In genomic region chr22:22105364-22105763, GRCh38 we compare ENCODE assay signal across 27 cellular contexts.
"Had no signal": no experiment of that assay in that cellular context is flagged by ENCODE, and none has a peak within 500 bp of the region (broad histone marks: within the 10 kb centered on the region; RNA-seq: fewer than 3 reads in every experiment).

No MANE protein-coding gene starts in this region.

- DNase-seq: stimulated activated CD4-positive, alpha-beta T cell treated with anti-CD3 and anti-CD28 coated beads, Interleukin-2, amount 100 ng/mL, for 48 hours; stimulated activated CD4-positive, alpha-beta T cell treated with anti-CD3 and anti-CD28 coated beads, Interleukin-4, amount 100 ng/mL, for 1 hour; stimulated activated CD4-positive, alpha-beta T cell treated with anti-CD3 and anti-CD28 coated beads, Interleukin-4, amount 100 ng/mL, for 24 hours; stimulated activated CD4-positive, alpha-beta T cell treated with anti-CD3 and anti-CD28 coated beads, Interleukin-4, amount 100 ng/mL, for 4 hours; stimulated activated CD8-positive, alpha-beta memory T cell treated with anti-CD3 and anti-CD28 coated beads, Interleukin-4, amount 100 ng/mL, for 48 hours; stimulated activated naive B cell treated with anti-CD40 and anti-IgM and Interleukin-4, amounts not matched to agents 10 μg/mL and 1 μg/mL and 100 μg/mL, for 72 hours; stimulated activated naive CD4-positive, alpha-beta T cell; stimulated activated naive CD4-positive, alpha-beta T cell treated with Interleukin-2 at 50 U/mL for 16 hours; stimulated activated naive CD8-positive, alpha-beta T cell treated with anti-CD3 and anti-CD28 coated beads, Interleukin-15, amount 100 ng/mL, for 72 hours; stimulated activated naive CD8-positive, alpha-beta T cell treated with anti-CD3 and anti-CD28 coated beads, Interleukin-15, Interleukin-2, amounts not matched to agents 100 U/mL and 50 U/mL, for 24 hours; stomach; substantia nigra; testis; thyroid gland; tibial artery; transverse colon; trophoblast cell; upper lobe of left lung; upper lobe of right lung; uterus had no signal

- H3K27ac ChIP-seq: stomach, suprapubic skin, testis, thoracic aorta, thyroid gland, tibial artery, tibial nerve, transverse colon, upper lobe of left lung, upper lobe of right lung, uterus, vagina had no signal

- H3K36me3 ChIP-seq: stomach, suprapubic skin, thoracic aorta, thyroid gland, tibial artery, tibial nerve, transverse colon, upper lobe of left lung, upper lobe of right lung, uterus, vagina had no signal

- FAIRE-seq: urothelium cell line had no signal

- ATAC-seq: stimulated activated effector memory CD8-positive, alpha-beta T cell treated with anti-CD3 and anti-CD28 coated beads, Interleukin-12 subunit alpha, Interleukin-12 subunit beta, amount 100 ng/mL, for 72 hours; stimulated activated memory B cell treated with anti-CD40 and anti-IgM and Interleukin-4, amounts not matched to agents 10 μg/mL and 1 μg/mL and 100 μg/mL, for 72 hours; stimulated activated naive B cell treated with anti-CD40 and anti-IgM and Interleukin-4, amounts not matched to agents 10 μg/mL and 1 μg/mL and 100 μg/mL, for 72 hours; stimulated activated naive CD8-positive, alpha-beta T cell treated with anti-CD3 and anti-CD28 coated beads, Interleukin-15, amount 100 ng/mL, for 72 hours; stimulated activated naive CD8-positive, alpha-beta T cell treated with anti-CD3 and anti-CD28 coated beads, Interleukin-15, Interleukin-2, amounts not matched to agents 100 U/mL and 50 U/mL, for 24 hours; upper lobe of right lung had no signal

- H3K4me1 ChIP-seq: stomach, suprapubic skin, thyroid gland, tibial artery, tibial nerve, transverse colon, upper lobe of left lung, upper lobe of right lung, uterus, vagina had no signal

- H3K27me3 ChIP-seq: suprapubic skin, testis, thyroid gland, tibial nerve, transverse colon, upper lobe of left lung, upper lobe of right lung, uterus, vagina had no signal

- H3K9me3 ChIP-seq: stomach, suprapubic skin, testis, thoracic aorta, thyroid gland, tibial artery, tibial nerve, transverse colon, upper lobe of left lung, upper lobe of right lung, uterus, vagina had no signal

- H3K4me3 ChIP-seq: stomach, suprapubic skin, testis, thoracic aorta, thyroid gland, tibial artery, tibial nerve, transverse colon, upper lobe of left lung, upper lobe of right lung, uterus, vagina had no signal
